ENCODE assay signal across 8 cellular contexts in genomic region chr11:62603072-62603408, GRCh38. TPM values are rescaled to one million over a fixed set of nuclear protein-coding genes. Genes with fewer than 3 reads are reported as not detected.
DNase-seq lines count a peak whose midpoint lies in the region; ATAC-seq, FAIRE-seq and TF ChIP-seq lines count a peak whose summit lies in the region.

No MANE protein-coding gene starts in this region.

- ATAC-seq in GM19452 (IDR thresholded peaks at IDR 0.05; ENCODE audit: unreplicated experiment): no peak

- peak overlapping the region; percentile 67 for H3K4me3 Mint-ChIP-seq in T-helper 2 cell treated with Interferon-gamma antibody and Interleukin-4, amounts not matched to agents 5 μg/mL and 100 μg/mL, for 36 hours

- DNase-seq in T-helper 2 cell treated with Interferon-gamma antibody and Interleukin-4, amounts not matched to agents 5 μg/mL and 100 μg/mL, for 36 hours (ENCODE audit: low spot score): no peak
- DNase-seq in T-helper 2 cell: no peak
- DNase-seq in adrenal gland: no peak
- DNase-seq in islet precursor cell: peak; percentile 63
- no peak for DNase-seq in NCI-H2107 treated with DMSO at 0.1 percent for 48 hours (lab: John Stamatoyannopoulos, UW; ENCODE audit: unreplicated experiment)
- no peak for DNase-seq in RCC 7860 (ENCODE audit: low spot score)

- H3K4me1 ChIP-seq in adrenal gland (replicated peaks in 1 of 2): peaks cover 26 to 34% of the 10 kb centered on the region in 2 donors
- H3K4me1 ChIP-seq in subcutaneous abdominal adipose tissue (ENCODE audit: control insufficient read depth in 5 of 5, insufficient read depth in 5 of 5, low read length in 5 of 5): peaks cover 20 to 77% (median 66%) of the 10 kb centered on the region in 5 donors

- H3K9ac ChIP-seq in subcutaneous abdominal adipose tissue (ENCODE audit: low read length in 5 of 5): peak overlapping the region; percentile 38 to 94 (median 91)

- peak overlapping the region in 2 of 4 donors; percentile 63 to 99 for H3K4me3 ChIP-seq in adrenal gland
- H3K4me3 ChIP-seq in subcutaneous abdominal adipose tissue (ENCODE audit: low read depth in 1 of 5, low read length in 5 of 5): peak overlapping the region; percentile 76 to 88 (median 86)

- H3K27ac ChIP-seq in adrenal gland: peak overlapping the region in 3 of 5 donors; percentile 51 to 98 (median 94)
- H3K27ac ChIP-seq in subcutaneous abdominal adipose tissue (ENCODE audit: low read depth, low read length): peak overlapping the region; percentile 93

- no peak for FAIRE-seq in RCC 7860 (lab: Jason Lieb, UNC)

- H3K27ac Mint-ChIP-seq in T-helper 2 cell treated with Interferon-gamma antibody and Interleukin-4, amounts not matched to agents 5 μg/mL and 100 μg/mL, for 36 hours: peak overlapping the region; percentile 61

- TF ChIP-seq POLR2A in adrenal gland (IDR thresholded peaks at IDR 0.05): no peak

- no peaks in the 10 kb centered on the region for H3K9me3 ChIP-seq in adrenal gland (replicated peaks in 1 of 3)
- no peaks in the 10 kb centered on the region for H3K9me3 ChIP-seq in subcutaneous abdominal adipose tissue (ENCODE audit: control insufficient read depth in 5 of 5, low read length in 5 of 5)

- peaks cover 34% of the 10 kb centered on the region for H3K4me1 Mint-ChIP-seq in T-helper 2 cell treated with Interferon-gamma antibody and Interleukin-4, amounts not matched to agents 5 μg/mL and 100 μg/mL, for 36 hours (ENCODE audit: low read depth)

- peaks cover 63% of the 10 kb centered on the region for H3K36me3 Mint-ChIP-seq in T-helper 2 cell treated with Interferon-gamma antibody and Interleukin-4, amounts not matched to agents 5 μg/mL and 100 μg/mL, for 36 hours (ENCODE audit: low read depth)

- no peak for TF ChIP-seq CTCF in adrenal gland (IDR thresholded peaks at IDR 0.05)

- H3K27me3 ChIP-seq in adrenal gland (no peaks in the 10 kb centered on the region), subcutaneous abdominal adipose tissue (ENCODE audit: control insufficient read depth in 5 of 5, insufficient read depth in 4 of 5, low read length in 5 of 5) (no peaks in the 10 kb centered on the region)

- no peaks in the 10 kb centered on the region for H3K27me3 Mint-ChIP-seq in T-helper 2 cell treated with Interferon-gamma antibody and Interleukin-4, amounts not matched to agents 5 μg/mL and 100 μg/mL, for 36 hours (ENCODE audit: low read depth)

- WGBS in adrenal gland, 4 donors: 68 to 95% (median 85%) methylated on average over 3 to 13 of the region's 13 CpGs

- intact Hi-C loops in adrenal gland (cut with DNase I): no loop called here

- no peaks in the 10 kb centered on the region for H3K9me3 Mint-ChIP-seq in T-helper 2 cell treated with Interferon-gamma antibody and Interleukin-4, amounts not matched to agents 5 μg/mL and 100 μg/mL, for 36 hours

- H3K36me3 ChIP-seq in adrenal gland (replicated peaks in 1 of 2) (peaks cover 0 to 33% of the 10 kb centered on the region in 2 donors), subcutaneous abdominal adipose tissue (ENCODE audit: control insufficient read depth in 5 of 5, insufficient read depth in 5 of 5, low read length in 5 of 5) (peaks cover 0 to 45% (median 37%) of the 10 kb centered on the region in 5 donors)

RNA-seq across cellular contexts. Expression of gene MTA2, which starts 1.4 kb away (rescaled TPM):
- 10 to 100 TPM; 66.9 to 97.3 (median 74.3) TPM for total RNA-seq in adrenal gland
- 10 to 100 TPM; 66.5 to 82.4 (median 73.5) TPM for polyA plus RNA-seq in adrenal gland

RNA-seq across cellular contexts. Expression of gene EML3, which starts 9.5 kb away (rescaled TPM):
- 10 to 100 TPM; 14.2 to 97.9 (median 36.3) TPM for total RNA-seq in adrenal gland
- polyA plus RNA-seq in adrenal gland: 100 to 1,000 TPM in 2 of 3 donors, 1 to 10 TPM in 1; 9.7 to 198 (median 139) TPM

RNA-seq across cellular contexts. Expression of gene ROM1, which starts 10.0 kb away (rescaled TPM):
- 10 to 100 TPM in 3 of 8 donors, 1 to 10 TPM in 5; 1.6 to 22.3 (median 4.8) TPM for total RNA-seq in adrenal gland
- polyA plus RNA-seq in adrenal gland: 10 to 100 TPM in 2 of 3 donors, 1 to 10 TPM in 1; 5.1 to 11.3 (median 11.1) TPM

RNA-seq across cellular contexts. Expression of gene TUT1, which starts 11.7 kb away (rescaled TPM):
- total RNA-seq in adrenal gland: 10 to 100 TPM in 7 of 8 donors, 1 to 10 TPM in 1; 7.0 to 32.4 (median 15.5) TPM
- 10 to 100 TPM in 2 of 3 donors, 1 to 10 TPM in 1; 9.4 to 67.6 (median 34.0) TPM for polyA plus RNA-seq in adrenal gland

RNA-seq across cellular contexts. Expression of gene B3GAT3, which starts 18.7 kb away (rescaled TPM):
- total RNA-seq in adrenal gland: 10 to 100 TPM; 25.3 to 56.6 (median 33.9) TPM
- polyA plus RNA-seq in adrenal gland: 10 to 100 TPM in 2 of 3 donors, 1 to 10 TPM in 1; 5.9 to 83.3 (median 60.6) TPM
